ENCODE assay signal across 8 cellular contexts in the genomic region with DNA sequence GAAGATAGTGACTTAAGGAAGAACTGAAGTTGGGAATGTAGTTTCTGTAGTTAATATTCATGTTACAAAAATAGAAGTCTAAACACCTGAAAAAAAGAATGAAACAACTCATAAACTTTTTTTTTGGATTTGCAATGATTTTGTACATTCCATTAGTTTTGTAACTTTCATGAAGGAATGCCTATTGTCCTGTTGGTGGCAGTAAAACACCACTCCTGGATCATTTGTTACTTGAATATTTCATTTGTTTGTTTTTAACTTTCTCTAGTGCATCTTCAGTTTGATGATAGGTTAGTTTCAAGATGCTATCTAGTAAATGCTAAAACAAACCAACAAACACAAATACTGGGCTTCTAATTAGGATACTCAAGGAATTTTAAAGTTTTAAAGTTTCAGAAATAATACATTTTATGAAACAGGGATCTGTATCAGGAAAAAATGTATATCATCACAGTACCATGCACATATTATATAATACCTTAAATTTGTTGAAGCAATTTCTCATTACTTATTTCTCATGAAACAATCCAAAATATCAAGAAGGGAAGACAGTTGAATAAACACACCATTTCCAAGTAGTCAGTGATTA.
A peak's percentile ranks its signal among the peaks of the same experiment; 100 is the strongest.
DNase-seq lines count a peak whose midpoint lies in the region; ATAC-seq, FAIRE-seq and TF ChIP-seq lines count a peak whose summit lies in the region.

No MANE protein-coding gene starts in this region.

- peaks cover 63% of the 10 kb centered on the region for H3K4me1 ChIP-seq in OCI-LY7 (ENCODE audit: insufficient read depth, low read length, poor library complexity, severe bottlenecking)

- no peak for FAIRE-seq in HTR-8/SVneo (lab: Jason Lieb, UNC)

- H2AFZ ChIP-seq in OCI-LY7 (ENCODE audit: low read length), result peak overlapping the region; percentile 6; the same call in 1 of the 2 replicates

- peak; percentile 99 for TF ChIP-seq CTCF in OCI-LY7 (conservative IDR thresholded peaks at IDR 0.05; ENCODE audit: low read length)

- BruUV-seq in OCI-LY7 (replicated peaks; lab: Mats Ljungman, UMichigan), result no TSS peak

- intact Hi-C loops in OCI-LY7 (cut with micrococcal nuclease; ENCODE audit: unreplicated experiment), result loop anchor here (1.0 to 5.0 kb wide), 4 partner anchors 47 to 357 kb away; partner anchors contain the start of gene CACYBP

- no peaks in the 10 kb centered on the region for H3K9me2 ChIP-seq in OCI-LY7 (ENCODE audit: insufficient read depth, low read length)

- H3K4me2 ChIP-seq in OCI-LY7 (ENCODE audit: low read length), result peak overlapping the region; percentile 55; the same call in 1 of the 2 replicates

- CTCF ChIA-PET in OCI-LY7 (lab: Charles Lee; ENCODE audit: unreplicated experiment), result no interaction called here

- H3K27ac ChIP-seq in OCI-LY7 (ENCODE audit: low read depth, low read length, poor library complexity, severe bottlenecking), result peak overlapping the region; percentile 59

- H3K36me3 ChIP-seq in OCI-LY7 (ENCODE audit: insufficient read depth, low read length), result peaks cover 6% of the 10 kb centered on the region; the same call in 1 of the 2 replicates

- POLR2A ChIA-PET in OCI-LY7 (lab: Charles Lee), result interaction anchor here (0.6 to 0.9 kb wide), 2 partner anchors 227 to 255 kb away, joined by 3 read pairs; no protein-coding TSS in a partner anchor

- H3K4me3 ChIP-seq in OCI-LY7 (ENCODE audit: low read depth, low read length, poor library complexity, severe bottlenecking), result no peak overlapping the region

- H3K79me2 ChIP-seq in OCI-LY7 (ENCODE audit: insufficient read depth, low read depth, low read length), result no peaks in the 10 kb centered on the region

- DNase-seq in DMS153 (lab: John Stamatoyannopoulos, UW) (peak; percentile 70), HTR-8/SVneo (ENCODE audit: insufficient read length, low spot score) (peak; percentile 20), OCI-LY7 (ENCODE audit: low spot score) (peak; percentile 80), dermis microvascular lymphatic vessel endothelial cell (ENCODE audit: low read depth in 2 of 2) (peak; percentile 43 to 63), midbrain (lab: John Stamatoyannopoulos, UW) (peak; percentile 56), T1000 (lab: John Stamatoyannopoulos, UW) (no peak)

- H3K9me3 ChIP-seq in OCI-LY7 (ENCODE audit: low read length), result no peaks in the 10 kb centered on the region

- ATAC-seq in HG02623 (IDR thresholded peaks at IDR 0.05; ENCODE audit: unreplicated experiment) (no peak), GM21360 (IDR thresholded peaks at IDR 0.05; ENCODE audit: unreplicated experiment) (no peak)

- H4K20me1 ChIP-seq in OCI-LY7 (ENCODE audit: insufficient read depth, low read length), result no peaks in the 10 kb centered on the region
